21 cellular contexts compared by ENCODE assay signal in genomic region chr3:3356836-3357235, GRCh38.
"Had no signal": no experiment of that assay in that cellular context is flagged by ENCODE, and none has a peak within 500 bp of the region (broad histone marks: within the 10 kb centered on the region; RNA-seq: fewer than 3 reads in every experiment).

No MANE protein-coding gene starts in this region.

- H3K27ac Mint-ChIP-seq: activated CD8-positive, alpha-beta T cell treated with anti-CD3 and anti-CD28 coated beads for 36 hours; activated naive CD8-positive, alpha-beta T cell treated with anti-CD3 and anti-CD28 coated beads, Interleukin-2, amount 10 ng/mL, durations not matched to agents 7 days and 5 days; activated T-helper 17 cell treated with anti-CD3 and anti-CD28 coated beads, Interleukin-2, amount 50 U/mL, for 72 hours; immature natural killer cell; nephron progenitor cell; stimulated activated naive CD8-positive, alpha-beta T cell treated with anti-CD3 and anti-CD28 coated beads, Interleukin-15, amount 100 ng/mL, for 72 hours had no signal

- H3K36me3 Mint-ChIP-seq: activated naive CD8-positive, alpha-beta T cell treated with anti-CD3 and anti-CD28 coated beads, Interleukin-2, amount 10 ng/mL, durations not matched to agents 7 days and 5 days; immature natural killer cell had no signal

- H3K27me3 ChIP-seq: gastroesophageal sphincter, suprapubic skin had no signal

- H3K4me1 ChIP-seq: heart left ventricle, lower lobe of right lung, prostate gland had no signal

- H3K9me3 Mint-ChIP-seq: activated CD8-positive, alpha-beta T cell treated with anti-CD3 and anti-CD28 coated beads for 36 hours; activated naive CD8-positive, alpha-beta T cell treated with anti-CD3 and anti-CD28 coated beads, Interleukin-2, amount 10 ng/mL, durations not matched to agents 7 days and 5 days; activated T-helper 17 cell treated with anti-CD3 and anti-CD28 coated beads, Interleukin-2, amount 50 U/mL, for 72 hours; immature natural killer cell; nephron progenitor cell; stimulated activated naive CD8-positive, alpha-beta T cell treated with anti-CD3 and anti-CD28 coated beads, Interleukin-15, amount 100 ng/mL, for 72 hours had no signal

- H3K4me3 Mint-ChIP-seq: activated CD8-positive, alpha-beta T cell treated with anti-CD3 and anti-CD28 coated beads for 36 hours; activated naive CD8-positive, alpha-beta T cell treated with anti-CD3 and anti-CD28 coated beads, Interleukin-2, amount 10 ng/mL, durations not matched to agents 7 days and 5 days; activated T-helper 17 cell treated with anti-CD3 and anti-CD28 coated beads, Interleukin-2, amount 50 U/mL, for 72 hours; immature natural killer cell; nephron progenitor cell; stimulated activated naive CD8-positive, alpha-beta T cell treated with anti-CD3 and anti-CD28 coated beads, Interleukin-15, amount 100 ng/mL, for 72 hours had no signal

- H3K9me3 ChIP-seq: gastroesophageal sphincter, heart left ventricle, lower lobe of right lung, prostate gland, suprapubic skin had no signal

- H3K27ac ChIP-seq: coronary artery, gastroesophageal sphincter, heart left ventricle, lower lobe of right lung, prostate gland, suprapubic skin had no signal

- H3K36me3 ChIP-seq: gastroesophageal sphincter, heart left ventricle, lower lobe of right lung, prostate gland, suprapubic skin had no signal

- H3K4me1 Mint-ChIP-seq: activated naive CD8-positive, alpha-beta T cell treated with anti-CD3 and anti-CD28 coated beads, Interleukin-2, amount 10 ng/mL, durations not matched to agents 7 days and 5 days; activated T-helper 17 cell treated with anti-CD3 and anti-CD28 coated beads, Interleukin-2, amount 50 U/mL, for 72 hours; immature natural killer cell; nephron progenitor cell; stimulated activated naive CD8-positive, alpha-beta T cell treated with anti-CD3 and anti-CD28 coated beads, Interleukin-15, amount 100 ng/mL, for 72 hours had no signal

- H3K4me3 ChIP-seq: coronary artery, gastroesophageal sphincter, heart left ventricle, lower lobe of right lung, prostate gland, skin epidermis, suprapubic skin had no signal

- H3K27me3 Mint-ChIP-seq: activated CD8-positive, alpha-beta T cell treated with anti-CD3 and anti-CD28 coated beads for 36 hours; activated naive CD8-positive, alpha-beta T cell treated with anti-CD3 and anti-CD28 coated beads, Interleukin-2, amount 10 ng/mL, durations not matched to agents 7 days and 5 days; activated T-helper 17 cell treated with anti-CD3 and anti-CD28 coated beads, Interleukin-2, amount 50 U/mL, for 72 hours; stimulated activated naive CD8-positive, alpha-beta T cell treated with anti-CD3 and anti-CD28 coated beads, Interleukin-15, amount 100 ng/mL, for 72 hours had no signal

- DNase-seq: activated CD4-positive, alpha-beta T cell treated with anti-CD3 and anti-CD28 coated beads for 48 hours; activated CD4-positive, CD25-positive, alpha-beta regulatory T cell; activated CD8-positive, alpha-beta T cell treated with anti-CD3 and anti-CD28 coated beads for 36 hours; activated naive CD4-positive, alpha-beta T cell treated with Interleukin-2 at 50 U/mL for 16 hours; activated naive CD8-positive, alpha-beta T cell treated with anti-CD3 and anti-CD28 coated beads, Interleukin-2, amount 10 ng/mL, durations not matched to agents 7 days and 5 days; activated T-cell treated with anti-CD3 and anti-CD28 coated beads, Interleukin-2, amount 50 U/mL, for 1 hour; amygdala; heart left ventricle; immature natural killer cell; lower lobe of right lung; nephron progenitor cell; right cardiac atrium; stimulated activated CD4-positive, alpha-beta T cell treated with anti-CD3 and anti-CD28 coated beads, Interleukin-4, amount 100 ng/mL, for 1 hour; stimulated activated naive CD8-positive, alpha-beta T cell treated with anti-CD3 and anti-CD28 coated beads, Interleukin-15, amount 100 ng/mL, for 72 hours; T1000 had no signal
